ENCODE assay signal across 14 cellular contexts in genomic region chr12:62582065-62582366, GRCh38.
"Had no signal": no experiment of that assay in that cellular context is flagged by ENCODE, and none has a peak within 500 bp of the region (broad histone marks: within the 10 kb centered on the region; RNA-seq: fewer than 3 reads in every experiment).

No MANE protein-coding gene starts in this region.

- H3K27me3 Mint-ChIP-seq: activated CD4-positive, alpha-beta memory T cell treated with anti-CD3 and anti-CD28 coated beads, Interleukin-2, amount 10 ng/mL, durations not matched to agents 7 days and 5 days; activated CD4-positive, alpha-beta T cell treated with anti-CD3 and anti-CD28 coated beads for 36 hours; activated naive CD8-positive, alpha-beta T cell treated with anti-CD3 and anti-CD28 coated beads, Interleukin-2, amount 50 U/mL, for 24 hours; memory B cell; stimulated activated naive CD8-positive, alpha-beta T cell treated with anti-CD3 and anti-CD28 coated beads, Interleukin-15, Interleukin-2, amounts not matched to agents 100 ng/mL and 50 ng/mL, for 24 hours had no signal

- DNase-seq: activated CD4-positive, alpha-beta memory T cell treated with anti-CD3 and anti-CD28 coated beads, Interleukin-2, amount 10 ng/mL, durations not matched to agents 7 days and 5 days; activated CD4-positive, alpha-beta T cell treated with anti-CD3 and anti-CD28 coated beads for 36 hours; activated CD8-positive, alpha-beta memory T cell treated with anti-CD3 and anti-CD28 coated beads, Interleukin-2, amount 50 U/mL, for 48 hours; activated naive CD4-positive, alpha-beta T cell treated with Interleukin-2 at 50 U/mL for 16 hours; activated naive CD8-positive, alpha-beta T cell treated with anti-CD3 and anti-CD28 coated beads, Interleukin-2, amount 50 U/mL, for 24 hours; effector CD4-positive, alpha-beta T cell; gastrocnemius medialis; islet precursor cell; stimulated activated CD4-positive, alpha-beta T cell treated with anti-CD3 and anti-CD28 coated beads, Interleukin-4, amount 100 ng/mL, for 1 hour; stimulated activated CD8-positive, alpha-beta memory T cell treated with anti-CD3 and anti-CD28 coated beads, Interleukin-4, amount 100 ng/mL, for 48 hours had no signal

- H3K27ac Mint-ChIP-seq: activated CD4-positive, alpha-beta memory T cell treated with anti-CD3 and anti-CD28 coated beads, Interleukin-2, amount 10 ng/mL, durations not matched to agents 7 days and 5 days; activated CD4-positive, alpha-beta T cell treated with anti-CD3 and anti-CD28 coated beads for 36 hours; activated naive CD8-positive, alpha-beta T cell treated with anti-CD3 and anti-CD28 coated beads, Interleukin-2, amount 50 U/mL, for 24 hours; memory B cell; stimulated activated naive CD8-positive, alpha-beta T cell treated with anti-CD3 and anti-CD28 coated beads, Interleukin-15, Interleukin-2, amounts not matched to agents 100 ng/mL and 50 ng/mL, for 24 hours had no signal

- H3K4me3 Mint-ChIP-seq: activated CD4-positive, alpha-beta memory T cell treated with anti-CD3 and anti-CD28 coated beads, Interleukin-2, amount 10 ng/mL, durations not matched to agents 7 days and 5 days; activated CD4-positive, alpha-beta T cell treated with anti-CD3 and anti-CD28 coated beads for 36 hours; activated naive CD8-positive, alpha-beta T cell treated with anti-CD3 and anti-CD28 coated beads, Interleukin-2, amount 50 U/mL, for 24 hours; memory B cell; stimulated activated naive CD8-positive, alpha-beta T cell treated with anti-CD3 and anti-CD28 coated beads, Interleukin-15, Interleukin-2, amounts not matched to agents 100 ng/mL and 50 ng/mL, for 24 hours had no signal

- H3K79me2 ChIP-seq: parathyroid adenoma had no signal

- H3K9me3 Mint-ChIP-seq: activated CD4-positive, alpha-beta memory T cell treated with anti-CD3 and anti-CD28 coated beads, Interleukin-2, amount 10 ng/mL, durations not matched to agents 7 days and 5 days; activated naive CD8-positive, alpha-beta T cell treated with anti-CD3 and anti-CD28 coated beads, Interleukin-2, amount 50 U/mL, for 24 hours; memory B cell; stimulated activated naive CD8-positive, alpha-beta T cell treated with anti-CD3 and anti-CD28 coated beads, Interleukin-15, Interleukin-2, amounts not matched to agents 100 ng/mL and 50 ng/mL, for 24 hours had no signal

- H3K27me3 ChIP-seq: gastrocnemius medialis had no signal

- H3K9me3 ChIP-seq: gastrocnemius medialis had no signal

- H3K4me1 Mint-ChIP-seq: activated CD4-positive, alpha-beta T cell treated with anti-CD3 and anti-CD28 coated beads for 36 hours; activated naive CD8-positive, alpha-beta T cell treated with anti-CD3 and anti-CD28 coated beads, Interleukin-2, amount 50 U/mL, for 24 hours; memory B cell had no signal

- H3K4me1 ChIP-seq: gastrocnemius medialis, parathyroid adenoma had no signal

- ATAC-seq: activated CD4-positive, alpha-beta T cell treated with anti-CD3 and anti-CD28 coated beads for 36 hours; activated naive CD8-positive, alpha-beta T cell treated with anti-CD3 and anti-CD28 coated beads, Interleukin-2, amount 50 U/mL, for 24 hours had no signal

- H3K4me3 ChIP-seq: coronary artery, gastrocnemius medialis had no signal

- H3K27ac ChIP-seq: coronary artery, gastrocnemius medialis, parathyroid adenoma had no signal

- H2AFZ ChIP-seq: parathyroid adenoma had no signal

- H3K9ac ChIP-seq: parathyroid adenoma had no signal
